Comparison of ENCODE assay signal across 8 cellular contexts in the genomic region with DNA sequence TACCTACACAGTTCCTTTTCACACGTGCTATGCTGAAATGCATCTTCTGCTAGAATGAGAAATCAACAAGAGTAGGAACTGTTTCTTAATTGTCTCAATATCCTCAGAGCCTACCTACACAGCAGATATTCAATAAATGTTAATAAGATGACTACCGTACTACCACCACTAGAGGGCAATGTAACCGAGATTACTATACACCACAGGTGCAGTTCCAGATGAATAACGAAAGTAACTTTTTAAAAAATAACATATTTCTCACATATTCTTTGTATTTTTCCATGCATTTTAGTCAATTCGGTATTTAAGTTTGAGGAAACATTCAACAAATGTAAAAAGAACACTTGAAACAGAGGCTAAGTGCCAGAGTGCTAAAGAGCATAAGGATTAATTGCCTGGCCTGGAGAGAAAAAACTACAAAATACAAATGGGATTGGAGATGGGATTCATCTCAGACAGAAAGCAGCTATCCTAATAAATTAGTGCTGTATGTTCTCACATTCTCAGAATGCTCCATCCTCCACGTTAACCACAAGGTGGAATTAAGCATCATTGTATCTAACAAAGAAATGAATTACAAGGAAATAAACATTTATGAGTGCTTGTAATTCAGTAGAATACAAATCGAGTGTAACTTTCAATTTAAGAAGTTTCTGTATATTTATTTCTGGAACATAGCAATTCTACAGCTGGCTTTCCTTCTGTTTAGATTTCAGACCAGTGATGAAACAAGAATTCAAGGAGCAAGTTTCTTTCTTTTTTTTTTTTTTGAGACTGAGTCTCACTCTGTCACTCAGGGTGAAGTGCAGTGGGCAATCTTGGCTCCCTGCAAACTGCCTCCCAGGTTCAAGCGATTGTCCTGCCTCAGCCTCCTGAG. TPM values are rescaled to one million over a fixed set of nuclear protein-coding genes. Genes with fewer than 3 reads are reported as not detected.
DNase-seq lines count a peak whose midpoint lies in the region; ATAC-seq, FAIRE-seq and TF ChIP-seq lines count a peak whose summit lies in the region.

No MANE protein-coding gene starts in this region.

- no peaks in the 10 kb centered on the region for H3K36me3 ChIP-seq in SU-DHL-6 (ENCODE audit: low read length)

- CTCF ChIA-PET in AG04450 (lab: Charles Lee): interaction anchor here (0.6 to 3.1 kb wide), 21 partner anchors 9 to 517 kb away, joined by 3 to 21 read pairs (median 4); no protein-coding TSS in a partner anchor

- H3K27ac ChIP-seq in AG04450 (ENCODE audit: low read depth, low read length) (no peak overlapping the region), SU-DHL-6 (ENCODE audit: low read depth, low read length) (no peak overlapping the region)

- no peaks in the 10 kb centered on the region for H3K9me3 ChIP-seq in AG04450 (ENCODE audit: control insufficient read depth, insufficient read depth, low read length)
- no peaks in the 10 kb centered on the region for H3K9me3 ChIP-seq in SU-DHL-6 (ENCODE audit: insufficient read depth, low read length)

- DNase-seq in AG04450 (ENCODE audit: low read depth, low spot score) (no peak), GM12891 (ENCODE audit: insufficient read length, low spot score) (no peak), NCI-H1092 (lab: John Stamatoyannopoulos, UW) (peak; percentile 21), fibroblast of pulmonary artery (ENCODE audit: low read depth) (peak; percentile 80), osteocyte (ENCODE audit: extremely low spot score, unreplicated experiment) (no peak)
- no peak for DNase-seq in activated T-helper 1 cell treated with anti-CD3 and anti-CD28 coated beads, Interleukin-12 subunit alpha, Interleukin-12 subunit beta, Interleukin-2, Interleukin-4 antibody, amounts not matched to agents 30 ng/mL and 10 ng/mL and 1 ng/mL, durations not matched to agents 14 hours and 24 hours and 36 hours (ENCODE audit: low spot score)

- TF ChIP-seq POLR2A in GM12891 (IDR thresholded peaks at IDR 0.05; ENCODE audit: low read depth, low read length): no peak

- H3K9ac ChIP-seq in SU-DHL-6 (ENCODE audit: low read length): no peak overlapping the region

- peak; percentile 58 for TF ChIP-seq CTCF in AG04450 (IDR thresholded peaks at IDR 0.05; ENCODE audit: low read depth, low read length)
- peak; percentile 46 for TF ChIP-seq CTCF in SU-DHL-6 (IDR thresholded peaks at IDR 0.05; ENCODE audit: insufficient read depth, low read length, poor library complexity, severe bottlenecking)
- peak; percentile 56 for TF ChIP-seq CTCF in fibroblast of pulmonary artery (IDR thresholded peaks at IDR 0.05; ENCODE audit: low read length, missing control alignments)
- TF ChIP-seq CTCF in osteocyte (IDR thresholded peaks at IDR 0.05): peak; percentile 70

- FAIRE-seq in GM12891 (lab: Jason Lieb, UNC): peak; percentile 94

- H3K4me3 ChIP-seq in AG04450 (ENCODE audit: low read depth, low read length) (peak overlapping the region; percentile 17), SU-DHL-6 (ENCODE audit: insufficient read depth, low read length, poor library complexity, severe bottlenecking) (no peak overlapping the region), fibroblast of pulmonary artery (replicated peaks; ENCODE audit: low read depth, low read length) (no peak overlapping the region)

- no peak overlapping the region for H3K27ac Mint-ChIP-seq in osteocyte (ENCODE audit: unreplicated experiment)
- no peak overlapping the region for H3K27ac Mint-ChIP-seq in activated T-helper 1 cell treated with anti-CD3 and anti-CD28 coated beads, Interleukin-12 subunit alpha, Interleukin-12 subunit beta, Interleukin-2, Interleukin-4 antibody, amounts not matched to agents 30 ng/mL and 10 ng/mL and 1 ng/mL, durations not matched to agents 14 hours and 24 hours and 36 hours

- H3K4me1 Mint-ChIP-seq in osteocyte (ENCODE audit: unreplicated experiment): peaks cover 9% of the 10 kb centered on the region
- H3K4me1 Mint-ChIP-seq in activated T-helper 1 cell treated with anti-CD3 and anti-CD28 coated beads, Interleukin-12 subunit alpha, Interleukin-12 subunit beta, Interleukin-2, Interleukin-4 antibody, amounts not matched to agents 30 ng/mL and 10 ng/mL and 1 ng/mL, durations not matched to agents 14 hours and 24 hours and 36 hours (ENCODE audit: low read depth): peaks cover 7% of the 10 kb centered on the region

- H2AFZ ChIP-seq in SU-DHL-6 (ENCODE audit: low read depth, low read length, severe bottlenecking): peak overlapping the region; percentile 62

- no peaks in the 10 kb centered on the region for H3K79me2 ChIP-seq in SU-DHL-6 (ENCODE audit: insufficient read depth, low read length)

- H3K4me3 Mint-ChIP-seq in osteocyte (ENCODE audit: unreplicated experiment): peak overlapping the region; percentile 41
- no peak overlapping the region for H3K4me3 Mint-ChIP-seq in activated T-helper 1 cell treated with anti-CD3 and anti-CD28 coated beads, Interleukin-12 subunit alpha, Interleukin-12 subunit beta, Interleukin-2, Interleukin-4 antibody, amounts not matched to agents 30 ng/mL and 10 ng/mL and 1 ng/mL, durations not matched to agents 14 hours and 24 hours and 36 hours

- H3K4me2 ChIP-seq in SU-DHL-6 (ENCODE audit: low read depth, low read length, poor library complexity, severe bottlenecking): peak overlapping the region; percentile 46

- POLR2A ChIA-PET in AG04450 (lab: Yijun Ruan, JAX): no interaction called here

- H3K27me3 ChIP-seq in AG04450 (ENCODE audit: control insufficient read depth, insufficient read depth, low read length) (peaks cover 30% of the 10 kb centered on the region), SU-DHL-6 (ENCODE audit: low read length) (no peaks in the 10 kb centered on the region)

- no peaks in the 10 kb centered on the region for H3K36me3 Mint-ChIP-seq in osteocyte (ENCODE audit: unreplicated experiment)
- H3K36me3 Mint-ChIP-seq in activated T-helper 1 cell treated with anti-CD3 and anti-CD28 coated beads, Interleukin-12 subunit alpha, Interleukin-12 subunit beta, Interleukin-2, Interleukin-4 antibody, amounts not matched to agents 30 ng/mL and 10 ng/mL and 1 ng/mL, durations not matched to agents 14 hours and 24 hours and 36 hours (ENCODE audit: low read depth): no peaks in the 10 kb centered on the region

- peaks cover 22% of the 10 kb centered on the region for H3K27me3 Mint-ChIP-seq in osteocyte (ENCODE audit: unreplicated experiment)
- H3K27me3 Mint-ChIP-seq in activated T-helper 1 cell treated with anti-CD3 and anti-CD28 coated beads, Interleukin-12 subunit alpha, Interleukin-12 subunit beta, Interleukin-2, Interleukin-4 antibody, amounts not matched to agents 30 ng/mL and 10 ng/mL and 1 ng/mL, durations not matched to agents 14 hours and 24 hours and 36 hours (ENCODE audit: insufficient read depth): peaks cover 16% of the 10 kb centered on the region

- ATAC-seq in HG02623 (IDR thresholded peaks at IDR 0.05; ENCODE audit: unreplicated experiment): peak; percentile 86

- no peaks in the 10 kb centered on the region for H3K9me2 ChIP-seq in SU-DHL-6 (replicated peaks; ENCODE audit: insufficient read depth, low read length)

- H3F3A ChIP-seq in SU-DHL-6 (ENCODE audit: insufficient read depth): no peaks in the 10 kb centered on the region

- no peaks in the 10 kb centered on the region for H3K9me3 Mint-ChIP-seq in osteocyte (ENCODE audit: unreplicated experiment)
- H3K9me3 Mint-ChIP-seq in activated T-helper 1 cell treated with anti-CD3 and anti-CD28 coated beads, Interleukin-12 subunit alpha, Interleukin-12 subunit beta, Interleukin-2, Interleukin-4 antibody, amounts not matched to agents 30 ng/mL and 10 ng/mL and 1 ng/mL, durations not matched to agents 14 hours and 24 hours and 36 hours: no peaks in the 10 kb centered on the region

- H4K20me1 ChIP-seq in SU-DHL-6 (ENCODE audit: low read depth, low read length): no peaks in the 10 kb centered on the region

- intact Hi-C loops in activated T-helper 1 cell treated with anti-CD3 and anti-CD28 coated beads, Interleukin-12 subunit alpha, Interleukin-12 subunit beta, Interleukin-2, Interleukin-4 antibody, amounts not matched to agents 30 ng/mL and 10 ng/mL and 1 ng/mL, durations not matched to agents 14 hours and 24 hours and 36 hours (cut with micrococcal nuclease): loop anchor here (1.0 to 5.0 kb wide), 7 partner anchors 20 to 522 kb away; a partner anchor contains a TSS

TF ChIP-seq in GM12891, 5 proteins besides CTCF, POLR2A, EP300 and RAD21:
- TF ChIP-seq POU2F2 (IDR thresholded peaks at IDR 0.05; ENCODE audit: low read depth, low read length) (no peak), POLR2AphosphoS5 (IDR thresholded peaks at IDR 0.05; ENCODE audit: low read depth, low read length) (no peak), TAF1 (IDR thresholded peaks at IDR 0.05; ENCODE audit: low read depth, low read length) (no peak)

RNA-seq across cellular contexts. Expression of a gene that starts 20.3 kb away (rescaled TPM):
- polyA plus RNA-seq in AG04450 (2011; rRNA removed): 8.5 and 13.0 TPM in 2 replicates
- polyA minus RNA-seq in AG04450 (2011; rRNA and poly(A)+ RNA removed): 6.7 and 13.6 TPM in 2 replicates
- polyA plus RNA-seq in GM12891 (2012; ENCODE audit: low read depth, missing spikeins): 0.69 TPM
- 21.9 and 22.1 TPM in 2 replicates for total RNA-seq in osteocyte
- 6.2 and 6.4 TPM in 2 replicates for total RNA-seq in activated T-helper 1 cell treated with anti-CD3 and anti-CD28 coated beads, Interleukin-12 subunit alpha, Interleukin-12 subunit beta, Interleukin-2, Interleukin-4 antibody, amounts not matched to agents 30 ng/mL and 10 ng/mL and 1 ng/mL, durations not matched to agents 14 hours and 24 hours and 36 hours

Comparison
In these comparisons a context has a peak if more than half of its experiments do, and no peak if none do; other contexts are left out.
1. DNase-seq: peak in NCI-H1092 (single experiment) and fibroblast of pulmonary artery (single experiment); none in AG04450 (single experiment), GM12891 (single experiment), osteocyte (single experiment) and activated T-helper 1 cell treated with anti-CD3 and anti-CD28 coated beads, Interleukin-12 subunit alpha, Interleukin-12 subunit beta, Interleukin-2, Interleukin-4 antibody, amounts not matched to agents 30 ng/mL and 10 ng/mL and 1 ng/mL, durations not matched to agents 14 hours and 24 hours and 36 hours (single experiment).
2. Peak in every context shown above with its lines, with median percentiles within 50 percentile points of each other: CTCF ChIP-seq.